18 cellular contexts compared by ENCODE assay signal in the genomic region with DNA sequence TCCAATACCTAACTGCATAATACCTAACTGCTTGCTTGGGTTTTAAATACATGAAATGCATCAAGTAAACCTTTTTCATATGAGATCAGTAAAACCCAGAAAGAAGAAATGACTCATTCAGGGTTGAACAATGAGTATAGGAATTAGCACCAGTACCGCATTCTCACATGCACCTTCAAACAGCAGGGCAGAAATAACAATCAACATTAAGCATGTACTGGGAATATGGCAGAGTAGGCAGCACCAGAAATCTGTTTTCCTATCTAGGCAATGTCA.
DNase-seq lines count a peak whose midpoint lies in the region; ATAC-seq and TF ChIP-seq lines count a peak whose summit lies in the region.
"Had no signal": no experiment of that assay in that cellular context is flagged by ENCODE, and none has a peak within 500 bp of the region (broad histone marks: within the 10 kb centered on the region; RNA-seq: fewer than 3 reads in every experiment).

No MANE protein-coding gene starts in this region.

- no peak overlapping the region for H3K4me3 ChIP-seq in GM12865 (ENCODE audit: low read depth, low read length)
- H3K4me3 ChIP-seq in effector memory CD4-positive, alpha-beta T cell (ENCODE audit: insufficient read depth, low read depth, low read length, poor library complexity, severe bottlenecking), result no peak overlapping the region
- H3K4me3 ChIP-seq: A549, MG63, transverse colon had no signal

- H3K4me1 ChIP-seq in effector memory CD4-positive, alpha-beta T cell (ENCODE audit: control insufficient read depth, insufficient read depth, low read length, poor library complexity, severe bottlenecking), result no peaks in the 10 kb centered on the region
- H3K4me1 ChIP-seq: A549, transverse colon had no signal

- H3K27ac ChIP-seq in effector memory CD4-positive, alpha-beta T cell (ENCODE audit: insufficient read depth, low read length, poor library complexity, severe bottlenecking), result no peak overlapping the region
- H3K27ac ChIP-seq: A549, transverse colon had no signal

- in situ Hi-C loops in G401 (cut with HindIII; ENCODE audit: low sequenced_read_pairs), result no loop called here

- H3K9me3 ChIP-seq in effector memory CD4-positive, alpha-beta T cell (ENCODE audit: control insufficient read depth, low read length), result no peaks in the 10 kb centered on the region
- H3K9me3 ChIP-seq: A549, MG63 had no signal

- no peaks in the 10 kb centered on the region for H3K36me3 ChIP-seq in effector memory CD4-positive, alpha-beta T cell (ENCODE audit: control insufficient read depth, insufficient read depth, low read length)
- H3K36me3 ChIP-seq: MG63, transverse colon had no signal

- no peak for TF ChIP-seq CTCF in GM12865 (IDR thresholded peaks at IDR 0.05; ENCODE audit: insufficient read depth, low read depth, low read length, missing control alignments)

- H3K27me3 ChIP-seq in effector memory CD4-positive, alpha-beta T cell (replicated peaks; ENCODE audit: control insufficient read depth, insufficient read depth, low read length, poor library complexity, severe bottlenecking), result no peaks in the 10 kb centered on the region
- H3K27me3 ChIP-seq: MG63, transverse colon had no signal

- DNase-seq in GM12865 (ENCODE audit: low read depth) (peak; percentile 82), occipital lobe (lab: John Stamatoyannopoulos, UW) (no peak), G401 (ENCODE audit: low spot score) (no peak)
- DNase-seq in effector memory CD4-positive, alpha-beta T cell, result no peak
- no peak for DNase-seq in stimulated activated CD4-positive, alpha-beta T cell treated with anti-CD3 and anti-CD28 coated beads, Interleukin-4, amount 100 ng/mL, for 24 hours
- DNase-seq: activated CD4-positive, alpha-beta T cell treated with anti-CD3 and anti-CD28 coated beads, Interleukin-2, amount 50 U/mL, for 4 hours; dermis blood vessel endothelial cell; GOT3; MG63; NK-92 treated with Interleukin-12 subunit alpha and Interleukin-12 subunit beta, amount 100 ng/mL, for 24 hours; SIG-M5; stimulated activated CD4-positive, alpha-beta T cell treated with anti-CD3 and anti-CD28 coated beads, Interleukin-12 subunit alpha, Interleukin-12 subunit beta, amount 100 ng/mL, for 4 hours; transverse colon had no signal

- peak; percentile 95 for ATAC-seq in GM19351 (IDR thresholded peaks at IDR 0.05; ENCODE audit: unreplicated experiment)
- peak; percentile 95 for ATAC-seq in HG02610 (IDR thresholded peaks at IDR 0.05; ENCODE audit: unreplicated experiment)
- peak; percentile 67 for ATAC-seq in HG03135 (IDR thresholded peaks at IDR 0.05; ENCODE audit: unreplicated experiment)
- ATAC-seq: A549; activated T-helper 17 cell treated with anti-CD3 and anti-CD28 coated beads, Interleukin-2, amount 50 U/mL, for 72 hours had no signal
